Comparison of ENCODE assay signal across 13 cellular contexts in the genomic region with DNA sequence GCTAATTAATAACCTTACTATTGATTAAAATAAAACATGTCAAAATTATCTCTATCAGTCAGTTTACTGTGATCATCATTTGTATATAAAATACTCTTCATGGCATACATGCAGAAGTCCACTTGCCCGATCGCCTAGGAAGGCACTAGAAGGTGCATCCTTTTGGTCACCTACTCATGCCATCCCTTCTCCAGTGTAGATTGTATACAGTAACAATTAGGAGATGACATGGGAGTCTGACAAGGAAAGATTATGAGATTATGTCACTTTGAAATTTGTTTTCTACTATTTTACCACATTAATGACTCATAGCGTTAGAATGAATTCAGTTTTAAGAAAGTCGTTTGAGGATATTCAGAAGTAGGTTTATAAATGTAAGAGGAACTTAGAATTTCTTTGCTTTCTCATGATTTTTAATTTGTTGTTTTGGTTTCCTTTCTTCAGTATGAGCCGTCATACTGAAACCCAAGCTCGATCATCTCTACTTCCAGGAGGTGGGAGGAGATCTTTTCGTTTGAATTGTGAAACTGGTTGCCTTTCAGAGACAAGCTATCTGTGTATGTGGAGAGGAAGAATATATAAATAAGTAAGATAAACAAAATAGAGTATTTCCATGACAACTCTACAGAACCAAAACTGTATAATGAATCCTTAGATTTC. TPM values are rescaled to one million over a fixed set of nuclear protein-coding genes. Genes with fewer than 3 reads are reported as not detected.
DNase-seq lines count a peak whose midpoint lies in the region; ATAC-seq and TF ChIP-seq lines count a peak whose summit lies in the region.
"Had no signal": no experiment of that assay in that cellular context is flagged by ENCODE, and none has a peak within 500 bp of the region (broad histone marks: within the 10 kb centered on the region; RNA-seq: fewer than 3 reads in every experiment).

No MANE protein-coding gene starts in this region.

- peak; percentile 97 for ATAC-seq in HG02852 (IDR thresholded peaks at IDR 0.05; ENCODE audit: unreplicated experiment)
- no peak for ATAC-seq in left cardiac atrium

- no peak overlapping the region for H3K4me3 ChIP-seq in GM12865 (ENCODE audit: low read depth, low read length)
- H3K4me3 ChIP-seq in coronary artery = no peak overlapping the region
- H3K4me3 ChIP-seq: right lobe of liver, vagina had no signal

- peak; percentile 30 for DNase-seq in GM12865 (ENCODE audit: low read depth)
- peak; percentile 2 for DNase-seq in GM19240 (ENCODE audit: insufficient read length, low spot score)
- peak; percentile 1 for DNase-seq in LHCN-M2 (ENCODE audit: low read depth)
- DNase-seq in NCI-H1694 treated with DMSO at 0.1 percent for 48 hours (lab: John Stamatoyannopoulos, UW) = no peak
- DNase-seq in SIG-M5 (lab: John Stamatoyannopoulos, UW) = no peak
- DNase-seq in coronary artery (ENCODE audit: low spot score) = no peak
- DNase-seq in left cardiac atrium = no peak
- DNase-seq: effector CD8-positive, alpha-beta T cell; hippocampal formation; NCI-H1092; right lobe of liver had no signal

- intact Hi-C loops in left cardiac atrium (cut with DNase I) = no loop called here

- TF ChIP-seq CTCF in GM12865 (IDR thresholded peaks at IDR 0.05; ENCODE audit: insufficient read depth, low read depth, low read length, missing control alignments) (no peak), coronary artery (IDR thresholded peaks at IDR 0.05) (no peak)

- no peak overlapping the region for H3K27ac ChIP-seq in coronary artery
- H3K27ac ChIP-seq: right lobe of liver, vagina had no signal

RNA-seq across cellular contexts. Expression of a gene that starts 51.1 kb away (rescaled TPM):
- total RNA-seq in LHCN-M2 (2014; rRNA removed) (0.06 and 0.11 TPM in 2 replicates), left cardiac atrium (1 to 10 TPM; 3.3 to 6.2 TPM)
- polyA plus RNA-seq in LHCN-M2 (2012) = 0.13 TPM

Comparison
In these comparisons a context has a peak if more than half of its experiments do, and no peak if none do; other contexts are left out.
1. DNase-seq: peak in GM12865 (single experiment), GM19240 (single experiment) and LHCN-M2 (single experiment); none in NCI-H1694 treated with DMSO at 0.1 percent for 48 hours (single experiment), SIG-M5 (single experiment), coronary artery (single experiment) and left cardiac atrium (single experiment).